5 cellular contexts compared by ENCODE assay signal in genomic region chr16:33816328-33816944, GRCh38.
DNase-seq lines count a peak whose midpoint lies in the region; ATAC-seq, FAIRE-seq and TF ChIP-seq lines count a peak whose summit lies in the region.
"Not testable (repeated sequence)": the region's sequence is repeated elsewhere in the genome, so short reads cannot be mapped to it uniquely, and the experiment has no call there.

No MANE protein-coding gene starts in this region.

- CTCF ChIA-PET in Panc1 (lab: Charles Lee), result not testable (repeated sequence)
- CTCF ChIA-PET in GM12878 (lab: Yijun Ruan, JAX) (interaction anchor here (0.7 to 1.2 kb wide), 11 partner anchors 9 to 1777 kb away, joined by 3 to 5 read pairs (median 4); no protein-coding TSS in a partner anchor), HepG2 (lab: Yijun Ruan, JAX; ENCODE audit: low intra/inter-chr PET ratio, low total read pairs) (interaction anchor here (1.9 kb wide), 1 partner anchor 951 kb away, joined by 7 read pairs; no protein-coding TSS in a partner anchor)

- not testable (repeated sequence) for H2AFZ ChIP-seq in GM12878 (ENCODE audit: control insufficient read depth, low read depth, low read length); HepG2 (ENCODE audit: low read length)

- not testable (repeated sequence) for TF ChIP-seq RAD21 in GM12878 (IDR thresholded peaks at IDR 0.05; ENCODE audit: insufficient read depth, low read depth, low read length); HepG2 (CRISPR knock-in tag; IDR thresholded peaks at IDR 0.05)

- H3K36me3 ChIP-seq in Panc1 (ENCODE audit: control insufficient read depth, insufficient read depth, low read length); GM12878 (ENCODE audit: control insufficient read depth in 2 of 2, insufficient read depth in 2 of 2, low read length in 1 of 2); HepG2 (replicated peaks in 1 of 2; ENCODE audit: control insufficient read depth in 1 of 2, insufficient read depth in 2 of 2, low read length in 2 of 2): not testable (repeated sequence)

- POLR2A ChIA-PET in Panc1 (lab: Charles Lee); GM12878 (lab: Charles Lee); HepG2 (lab: Yijun Ruan, JAX): not testable (repeated sequence)

- in situ Hi-C loops in Panc1 (cut with HindIII; ENCODE audit: low pct_unique_long_range_greater_than_20kb, low sequenced_read_pairs); GM12878 (cut with MboI); HepG2 (cut with HindIII; ENCODE audit: extremely low pct_ligation_motif_present, low pct_unique_long_range_greater_than_20kb): not testable (repeated sequence)

- H3K4me2 ChIP-seq in GM12878 (ENCODE audit: control insufficient read depth, insufficient read depth); HepG2 (ENCODE audit: low read depth, low read length): not testable (repeated sequence)

- peak; percentile 43 for ATAC-seq in GM18502 (IDR thresholded peaks at IDR 0.05; ENCODE audit: poor library complexity, unreplicated experiment)
- ATAC-seq in GM21723 (IDR thresholded peaks at IDR 0.05; ENCODE audit: unreplicated experiment), result peak; percentile 51
- peak; percentile 66; the same call in 1 of the 2 replicates for ATAC-seq in Panc1
- ATAC-seq in GM12878, result peak; percentile 60
- ATAC-seq in HepG2, result peak; percentile 97

- not testable (repeated sequence) for H3K27ac ChIP-seq in Panc1 (ENCODE audit: low read length); GM12878 (ENCODE audit: control insufficient read depth, insufficient read depth); HepG2 (ENCODE audit: extremely low read length, insufficient read depth, low read length)

- intact Hi-C loops in Panc1 (cut with micrococcal nuclease; ENCODE audit: unreplicated experiment); GM12878 (cut with micrococcal nuclease; ENCODE audit: unreplicated experiment); HepG2 (cut with micrococcal nuclease; ENCODE audit: unreplicated experiment): not testable (repeated sequence)

- H3K9ac ChIP-seq in GM12878 (ENCODE audit: control insufficient read depth, insufficient read depth, low read length); HepG2 (ENCODE audit: insufficient read depth, low read depth, low read length): not testable (repeated sequence)

- not testable (repeated sequence) for H3K4me1 ChIP-seq in Panc1 (ENCODE audit: control insufficient read depth, insufficient read depth, low read length); GM12878 (ENCODE audit: control insufficient read depth, insufficient read depth, low read length); HepG2 (ENCODE audit: insufficient read depth, low read length)

- H3K9me3 ChIP-seq in Panc1 (ENCODE audit: control insufficient read depth, insufficient read depth, low read depth, low read length); GM12878 (replicated peaks; ENCODE audit: control insufficient read depth, insufficient read depth, low read length); HepG2 (ENCODE audit: low read length): not testable (repeated sequence)

- RAD21 ChIA-PET in GM12878 (lab: Charles Lee; ENCODE audit: unreplicated experiment), result not testable (repeated sequence)

- H3K27me3 ChIP-seq in Panc1 (ENCODE audit: control insufficient read depth, insufficient read depth, low read length); GM12878 (replicated peaks in 1 of 2; ENCODE audit: control insufficient read depth in 2 of 2, insufficient read depth in 2 of 2, low read length in 1 of 2); HepG2 (ENCODE audit: control insufficient read depth in 1 of 2, insufficient read depth in 2 of 2, low read length in 2 of 2): not testable (repeated sequence)

- FAIRE-seq in GM12878 (lab: Jason Lieb, UNC), result not testable (repeated sequence)
- FAIRE-seq in HepG2 (lab: Jason Lieb, UNC), result peak; percentile 80

- not testable (repeated sequence) for DNase-seq in Panc1 (ENCODE audit: low read depth, low spot score); GM12878 (ENCODE audit: low read depth, low spot score); HepG2 (ENCODE audit: low spot score)

- no CpG with 5 or more reads among the region's 16 CpGs for WGBS in GM12878 (ENCODE audit: insufficient coverage, insufficient replicate concordance, low lambda C conversion rate, missing lambda C conversion rate)
- WGBS in HepG2 (ENCODE audit: low lambda C conversion rate), result no CpG with 5 or more reads among the region's 16 CpGs

- not testable (repeated sequence) for TF ChIP-seq EP300 in GM12878 (IDR thresholded peaks at IDR 0.05; ENCODE audit: borderline replicate concordance in 1 of 2, control insufficient read depth in 1 of 2, low read depth in 2 of 2, low read length in 2 of 2); HepG2 (IDR thresholded peaks at IDR 0.05; ENCODE audit: low read depth in 2 of 2, low read length in 2 of 2); HepG2 (CRISPR knock-in tag; IDR thresholded peaks at IDR 0.05; ENCODE audit: borderline replicate concordance)

- not testable (repeated sequence) for H4K20me1 ChIP-seq in GM12878 (ENCODE audit: control insufficient read depth, insufficient read depth); HepG2 (ENCODE audit: insufficient read depth, low read length)

- TF ChIP-seq POLR2A in GM12878 (IDR thresholded peaks at IDR 0.05; ENCODE audit: low read depth, low read length); HepG2 (IDR thresholded peaks at IDR 0.05; ENCODE audit: insufficient read depth in 1 of 2, low read depth in 2 of 2, low read length in 2 of 2): not testable (repeated sequence)

- not testable (repeated sequence) for H3K4me3 ChIP-seq in Panc1 (ENCODE audit: low read depth in 2 of 2, low read length in 2 of 2); GM12878; HepG2 (replicated peaks in 1 of 3; ENCODE audit: insufficient read depth in 1 of 3, low read depth in 2 of 3, low read length in 3 of 3)

- not testable (repeated sequence) for TF ChIP-seq CTCF in Panc1 (IDR thresholded peaks at IDR 0.05); GM12878 (IDR thresholded peaks at IDR 0.05 in 2 of 3, conservative IDR thresholded peaks at IDR 0.05 in 1 of 3; ENCODE audit: control insufficient read depth in 2 of 3, extremely low read depth in 1 of 3, insufficient read depth in 1 of 3, low read depth in 3 of 3, low read length in 3 of 3); HepG2 (CRISPR knock-in tag; IDR thresholded peaks at IDR 0.05)

- not testable (repeated sequence) for BruUV-seq in Panc1 (replicated peaks; lab: Mats Ljungman, UMichigan); GM12878 (replicated peaks; lab: Mats Ljungman, UMichigan); HepG2 (replicated peaks; lab: Mats Ljungman, UMichigan)

- not testable (repeated sequence) for H3K79me2 ChIP-seq in GM12878 (ENCODE audit: control insufficient read depth, insufficient read depth, low read length); HepG2 (ENCODE audit: insufficient read depth, low read length)

- SMC1A ChIA-PET in GM12878 (lab: Charles Lee; ENCODE audit: uncharacterized antibody, unreplicated experiment), result interaction anchor here (1.6 kb wide), 1 partner anchor 12 kb away, joined by 4 read pairs; no protein-coding TSS in a partner anchor

Comparison
In these comparisons a context has a peak if more than half of its experiments do, and no peak if none do; other contexts are left out.
1. ATAC-seq: peak in every context shown above with its lines; median percentile 97 in HepG2; 66 in Panc1; 60 in GM12878; 51 in GM21723; 43 in GM18502.